ENCODE assay signal across 24 cellular contexts in the genomic region with DNA sequence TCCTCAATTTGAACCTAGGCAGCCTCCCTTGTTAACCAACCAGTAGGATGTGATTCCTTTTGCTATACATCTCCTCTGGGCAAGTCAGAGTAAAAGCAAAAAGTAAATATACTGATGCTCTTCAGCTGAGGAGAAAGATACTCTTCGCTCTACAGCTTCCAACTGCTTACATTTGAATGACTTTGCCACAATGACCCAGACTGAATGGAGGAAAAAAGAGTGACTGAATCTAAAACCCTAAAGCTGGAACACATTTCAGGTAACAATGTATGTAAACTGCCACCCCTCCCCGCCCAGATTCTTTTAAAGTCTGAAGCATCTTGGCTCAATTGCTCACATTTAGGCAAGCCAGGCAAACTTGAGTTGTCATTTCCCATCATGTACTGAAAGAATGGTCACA.
"Had no signal": no experiment of that assay in that cellular context is flagged by ENCODE, and none has a peak within 500 bp of the region (broad histone marks: within the 10 kb centered on the region; RNA-seq: fewer than 3 reads in every experiment).

No MANE protein-coding gene starts in this region.

- H3K27me3 ChIP-seq: SJSA1 had no signal

- H3K27ac Mint-ChIP-seq: activated CD4-positive, alpha-beta T cell treated with anti-CD3 and anti-CD28 coated beads, Interleukin-2, amount 10 ng/mL, durations not matched to agents 24 days and 14 days; activated naive CD4-positive, alpha-beta T cell treated with anti-CD3 and anti-CD28 coated beads for 36 hours; activated T-helper 17 cell treated with anti-CD3 and anti-CD28 coated beads, Interleukin-2, amount 50 U/mL, for 72 hours; brain; T-helper 1 cell treated with Interleukin-12 subunit alpha and Interleukin-12 subunit beta and Interleukin-4 antibody, amounts not matched to agents 30 μg/mL and 1 μg/mL, for 36 hours had no signal

- H3K9me3 ChIP-seq: SJSA1 had no signal

- H3K4me3 Mint-ChIP-seq: activated CD4-positive, alpha-beta T cell treated with anti-CD3 and anti-CD28 coated beads, Interleukin-2, amount 10 ng/mL, durations not matched to agents 24 days and 14 days; activated naive CD4-positive, alpha-beta T cell treated with anti-CD3 and anti-CD28 coated beads for 36 hours; activated naive CD8-positive, alpha-beta T cell; activated T-helper 17 cell treated with anti-CD3 and anti-CD28 coated beads, Interleukin-2, amount 50 U/mL, for 72 hours; brain; central memory CD8-positive, alpha-beta T cell; T-helper 1 cell treated with Interleukin-12 subunit alpha and Interleukin-12 subunit beta and Interleukin-4 antibody, amounts not matched to agents 30 μg/mL and 1 μg/mL, for 36 hours had no signal

- H3K9me3 Mint-ChIP-seq: activated CD4-positive, alpha-beta T cell treated with anti-CD3 and anti-CD28 coated beads, Interleukin-2, amount 10 ng/mL, durations not matched to agents 24 days and 14 days; activated naive CD4-positive, alpha-beta T cell treated with anti-CD3 and anti-CD28 coated beads for 36 hours; activated T-helper 17 cell treated with anti-CD3 and anti-CD28 coated beads, Interleukin-2, amount 50 U/mL, for 72 hours; brain; central memory CD8-positive, alpha-beta T cell; T-helper 1 cell treated with Interleukin-12 subunit alpha and Interleukin-12 subunit beta and Interleukin-4 antibody, amounts not matched to agents 30 μg/mL and 1 μg/mL, for 36 hours had no signal

- DNase-seq: activated CD4-positive, alpha-beta T cell treated with anti-CD3 and anti-CD28 coated beads for 1 hour; activated CD4-positive, alpha-beta T cell treated with anti-CD3 and anti-CD28 coated beads, Interleukin-2, amount 10 ng/mL, durations not matched to agents 24 days and 14 days; activated CD4-positive, alpha-beta T cell treated with anti-CD3 and anti-CD28 coated beads, Interleukin-2, amount 50 U/mL, for 48 hours; activated CD8-positive, alpha-beta memory T cell treated with anti-CD3 and anti-CD28 coated beads for 24 hours; activated gamma-delta T cell; activated naive CD4-positive, alpha-beta T cell treated with anti-CD3 and anti-CD28 coated beads for 36 hours; activated T-cell treated with anti-CD3 and anti-CD28 coated beads, Interleukin-2, amount 50 U/mL, for 48 hours; amygdala; Karpas-422; NCI-H1105 treated with DMSO at 0.1 percent for 48 hours; NCI-H1436 treated with DMSO at 0.1 percent for 48 hours; NCI-H187; NCI-H2081; NCI-H446; NCI-H524; PC-3; SHP77 had no signal

- H3K27me3 Mint-ChIP-seq: activated CD4-positive, alpha-beta T cell treated with anti-CD3 and anti-CD28 coated beads, Interleukin-2, amount 10 ng/mL, durations not matched to agents 24 days and 14 days; activated naive CD8-positive, alpha-beta T cell; activated T-helper 17 cell treated with anti-CD3 and anti-CD28 coated beads, Interleukin-2, amount 50 U/mL, for 72 hours; brain; central memory CD8-positive, alpha-beta T cell had no signal

- H3K27ac ChIP-seq: SJSA1 had no signal

- ATAC-seq: activated T-helper 17 cell treated with anti-CD3 and anti-CD28 coated beads, Interleukin-2, amount 50 U/mL, for 72 hours; PC-3; SK-N-SH treated with all-trans-retinoic acid at 6 μM for 48 hours had no signal

- H3K4me3 ChIP-seq: SJSA1 had no signal
